In genomic region chrX:31796624-31797023, GRCh38 we compare ENCODE assay signal across 6 cellular contexts.
"Had no signal": no experiment of that assay in that cellular context is flagged by ENCODE, and none has a peak within 500 bp of the region (broad histone marks: within the 10 kb centered on the region; RNA-seq: fewer than 3 reads in every experiment).

No MANE protein-coding gene starts in this region.

- H3K4me3 ChIP-seq: GM23338, K562 had no signal

- DNase-seq: H9, HCEC 1CT, IMR-90, KG1 had no signal
